In genomic region chr2:37587817-37588216, GRCh38 we compare ENCODE assay signal across 23 cellular contexts.
A peak's percentile ranks its signal among the peaks of the same experiment; 100 is the strongest.
DNase-seq lines count a peak whose midpoint lies in the region; ATAC-seq and TF ChIP-seq lines count a peak whose summit lies in the region.
"Had no signal": no experiment of that assay in that cellular context is flagged by ENCODE, and none has a peak within 500 bp of the region (broad histone marks: within the 10 kb centered on the region; RNA-seq: fewer than 3 reads in every experiment).

No MANE protein-coding gene starts in this region.

- H3K4me1 Mint-ChIP-seq in CD4-positive, alpha-beta T cell (ENCODE audit: low read depth), result peaks cover 86% of the 10 kb centered on the region
- H3K4me1 Mint-ChIP-seq in activated naive CD8-positive, alpha-beta T cell treated with anti-CD3 and anti-CD28 coated beads, Interleukin-2, amount 50 U/mL, for 24 hours, result peaks cover 89% of the 10 kb centered on the region
- H3K4me1 Mint-ChIP-seq in natural killer cell treated with Interleukin-12 subunit alpha and Interleukin-12 subunit beta and Interleukin-15 and Interleukin-18, amount 100 ng/mL, for 72 hours (ENCODE audit: low read depth in 2 of 2), result peaks cover 70 to 84% of the 10 kb centered on the region in 2 donors

- DNase-seq in CD4-positive, alpha-beta T cell, result no peak
- DNase-seq in HCT116 (ENCODE audit: low read depth, low spot score), result no peak
- no peak for DNase-seq in activated naive CD8-positive, alpha-beta T cell treated with anti-CD3 and anti-CD28 coated beads, Interleukin-2, amount 50 U/mL, for 24 hours
- no peak for DNase-seq in natural killer cell treated with Interleukin-12 subunit alpha and Interleukin-12 subunit beta and Interleukin-15 and Interleukin-18, amount 100 ng/mL, for 72 hours (ENCODE audit: low spot score)
- no peak for DNase-seq in NCI-H2171 (lab: John Stamatoyannopoulos, UW)
- DNase-seq: activated CD4-positive, alpha-beta T cell treated with anti-CD3 and anti-CD28 coated beads for 1 hour; activated CD8-positive, alpha-beta memory T cell treated with anti-CD3 and anti-CD28 coated beads, Interleukin-2, amount 50 U/mL, for 4 hours; activated gamma-delta T cell treated with Interleukin-2 at 50 U/mL for 16 hours; aorta; cerebellar nuclear complex; COR-L47; effector CD4-positive, alpha-beta T cell; esophagus squamous epithelium; mesendoderm; naive B cell; NCI-H1105; RPMI8226; thyroid gland had no signal

- H3K79me2 ChIP-seq in HCT116 (ENCODE audit: insufficient read depth, low read length), result no peaks in the 10 kb centered on the region

- no peak overlapping the region for H2AFZ ChIP-seq in HCT116 (ENCODE audit: low read depth, low read length, poor library complexity, severe bottlenecking)

- CTCF ChIA-PET in CD4-positive, alpha-beta T cell (lab: Charles Lee), result interaction anchor here (1.0 to 2.8 kb wide), 2 partner anchors 13 to 61 kb away, joined by 3 to 27 read pairs; no protein-coding TSS in a partner anchor
- CTCF ChIA-PET in HCT116 (lab: Charles Lee), result interaction anchor here (1.5 kb wide), 1 partner anchor 289 kb away, joined by 4 read pairs; no protein-coding TSS in a partner anchor

- intact Hi-C loops in CD4-positive, alpha-beta T cell (cut with DNase I, micrococcal nuclease), result loop anchor here (2.0 to 5.0 kb wide), 3 partner anchors 17 to 51 kb away; no protein-coding TSS in a partner anchor
- intact Hi-C loops in HCT116 (cut with micrococcal nuclease), result loop anchor here (1.0 kb wide), 1 partner anchor 27 kb away; no protein-coding TSS in a partner anchor

- peak overlapping the region; percentile 79 for H3K4me2 ChIP-seq in HCT116 (ENCODE audit: low read length)

- no TSS peak for BruUV-seq in HCT116 (replicated peaks; lab: Mats Ljungman, UMichigan)

- peak overlapping the region; percentile 86 for H3K27ac Mint-ChIP-seq in CD4-positive, alpha-beta T cell
- H3K27ac Mint-ChIP-seq in activated naive CD8-positive, alpha-beta T cell treated with anti-CD3 and anti-CD28 coated beads, Interleukin-2, amount 50 U/mL, for 24 hours, result peak overlapping the region; percentile 93
- H3K27ac Mint-ChIP-seq in natural killer cell treated with Interleukin-12 subunit alpha and Interleukin-12 subunit beta and Interleukin-15 and Interleukin-18, amount 100 ng/mL, for 72 hours, result peak overlapping the region; percentile 87 to 89

- H3K36me3 Mint-ChIP-seq in CD4-positive, alpha-beta T cell (ENCODE audit: low read depth), result no peaks in the 10 kb centered on the region
- H3K36me3 Mint-ChIP-seq in activated naive CD8-positive, alpha-beta T cell treated with anti-CD3 and anti-CD28 coated beads, Interleukin-2, amount 50 U/mL, for 24 hours (ENCODE audit: low read depth), result no peaks in the 10 kb centered on the region
- H3K36me3 Mint-ChIP-seq in natural killer cell treated with Interleukin-12 subunit alpha and Interleukin-12 subunit beta and Interleukin-15 and Interleukin-18, amount 100 ng/mL, for 72 hours, result no peaks in the 10 kb centered on the region
- H3K36me3 Mint-ChIP-seq: naive B cell; stimulated activated memory B cell treated with anti-CD40 and anti-IgM and Interleukin-4, amounts not matched to agents 10 μg/mL and 1 μg/mL and 100 μg/mL, for 72 hours had no signal

- H3K9me2 ChIP-seq in HCT116 (ENCODE audit: insufficient read depth), result no peaks in the 10 kb centered on the region

- RAD21 ChIA-PET in HCT116 (lab: Charles Lee; ENCODE audit: low non-redundant PET in 1 of 2, low total read pairs in 2 of 2, uncharacterized antibody in 2 of 2, unreplicated experiment in 2 of 2), result interaction anchor here in 1 of 2 experiments (0.7 kb wide), 1 partner anchor 207 kb away, joined by 3 read pairs; no protein-coding TSS in a partner anchor

- peak overlapping the region; percentile 53 for H3K9ac ChIP-seq in HCT116 (ENCODE audit: low read length)

- POLR2A ChIA-PET in CD4-positive, alpha-beta T cell (lab: Charles Lee), result interaction anchor here (0.6 to 9.5 kb wide), 2 partner anchors 12 to 20 kb away, joined by 3 to 121 read pairs; no protein-coding TSS in a partner anchor
- POLR2A ChIA-PET in HCT116 (lab: Charles Lee), result interaction anchor here (0.7 to 4.1 kb wide), 5 partner anchors 18 to 173 kb away, joined by 3 to 19 read pairs (median 3); no protein-coding TSS in a partner anchor

- H3K27me3 Mint-ChIP-seq in CD4-positive, alpha-beta T cell, result no peaks in the 10 kb centered on the region
- no peaks in the 10 kb centered on the region for H3K27me3 Mint-ChIP-seq in activated naive CD8-positive, alpha-beta T cell treated with anti-CD3 and anti-CD28 coated beads, Interleukin-2, amount 50 U/mL, for 24 hours
- H3K27me3 Mint-ChIP-seq in natural killer cell treated with Interleukin-12 subunit alpha and Interleukin-12 subunit beta and Interleukin-15 and Interleukin-18, amount 100 ng/mL, for 72 hours, result no peaks in the 10 kb centered on the region
- H3K27me3 Mint-ChIP-seq: stimulated activated memory B cell treated with anti-CD40 and anti-IgM and Interleukin-4, amounts not matched to agents 10 μg/mL and 1 μg/mL and 100 μg/mL, for 72 hours had no signal

- no peak for ATAC-seq in CD4-positive, alpha-beta T cell (ENCODE audit: poor library complexity)
- ATAC-seq in HCT116 (peak; percentile 9), HG02571 (IDR thresholded peaks at IDR 0.05; ENCODE audit: unreplicated experiment) (no peak), GM21381 (IDR thresholded peaks at IDR 0.05; ENCODE audit: unreplicated experiment) (no peak)
- no peak for ATAC-seq in activated naive CD8-positive, alpha-beta T cell treated with anti-CD3 and anti-CD28 coated beads, Interleukin-2, amount 50 U/mL, for 24 hours
- peak; percentile 41 to 65 for ATAC-seq in natural killer cell treated with Interleukin-12 subunit alpha and Interleukin-12 subunit beta and Interleukin-15 and Interleukin-18, amount 100 ng/mL, for 72 hours
- ATAC-seq: sciatic nerve; stimulated activated memory B cell treated with anti-CD40 and anti-IgM and Interleukin-4, amounts not matched to agents 10 μg/mL and 1 μg/mL and 100 μg/mL, for 72 hours had no signal

- no peaks in the 10 kb centered on the region for H4K20me1 ChIP-seq in HCT116 (ENCODE audit: insufficient read depth)

- TF ChIP-seq POLR2A in HCT116 (IDR thresholded peaks at IDR 0.05; ENCODE audit: borderline replicate concordance, extremely low read depth, insufficient read depth, insufficient read length), result no peak

- H3K9me3 Mint-ChIP-seq in CD4-positive, alpha-beta T cell, result no peaks in the 10 kb centered on the region
- no peaks in the 10 kb centered on the region for H3K9me3 Mint-ChIP-seq in activated naive CD8-positive, alpha-beta T cell treated with anti-CD3 and anti-CD28 coated beads, Interleukin-2, amount 50 U/mL, for 24 hours
- H3K9me3 Mint-ChIP-seq in natural killer cell treated with Interleukin-12 subunit alpha and Interleukin-12 subunit beta and Interleukin-15 and Interleukin-18, amount 100 ng/mL, for 72 hours, result no peaks in the 10 kb centered on the region
- H3K9me3 Mint-ChIP-seq: stimulated activated memory B cell treated with anti-CD40 and anti-IgM and Interleukin-4, amounts not matched to agents 10 μg/mL and 1 μg/mL and 100 μg/mL, for 72 hours had no signal

- no peaks in the 10 kb centered on the region for H3K27me3 ChIP-seq in CD4-positive, alpha-beta T cell (ENCODE audit: control insufficient read depth, insufficient read depth, low read length)
- H3K27me3 ChIP-seq in HCT116 (ENCODE audit: insufficient read depth, low read length), result no peaks in the 10 kb centered on the region
- H3K27me3 ChIP-seq: esophagus squamous epithelium, pancreas, thyroid gland had no signal

- no peak for TF ChIP-seq RAD21 in HCT116 (IDR thresholded peaks at IDR 0.05; ENCODE audit: low read depth)

- no peaks in the 10 kb centered on the region for H3K36me3 ChIP-seq in HCT116 (ENCODE audit: control insufficient read depth in 1 of 2, insufficient read depth in 2 of 2, low read length in 2 of 2)
- H3K36me3 ChIP-seq: esophagus squamous epithelium, pancreas, thyroid gland had no signal

- H3K9me3 ChIP-seq in CD4-positive, alpha-beta T cell (ENCODE audit: control insufficient read depth, low read length), result no peaks in the 10 kb centered on the region
- no peaks in the 10 kb centered on the region for H3K9me3 ChIP-seq in HCT116 (ENCODE audit: control insufficient read depth in 1 of 2, insufficient read depth in 1 of 2, low read depth in 1 of 2, low read length in 2 of 2)
- H3K9me3 ChIP-seq: esophagus squamous epithelium, pancreas, thyroid gland had no signal

- TF ChIP-seq CTCF in CD4-positive, alpha-beta T cell (IDR thresholded peaks at IDR 0.05), result no peak
- TF ChIP-seq CTCF in HCT116 (IDR thresholded peaks at IDR 0.05 in 2 of 3, conservative IDR thresholded peaks at IDR 0.05 in 1 of 3; ENCODE audit: borderline replicate concordance in 1 of 3, insufficient read depth in 1 of 3, low read depth in 2 of 3, low read length in 2 of 3), result no peak

- H3K4me3 Mint-ChIP-seq in CD4-positive, alpha-beta T cell, result no peak overlapping the region
- H3K4me3 Mint-ChIP-seq in activated naive CD8-positive, alpha-beta T cell treated with anti-CD3 and anti-CD28 coated beads, Interleukin-2, amount 50 U/mL, for 24 hours, result no peak overlapping the region
- peak overlapping the region; percentile 79 for H3K4me3 Mint-ChIP-seq in natural killer cell treated with Interleukin-12 subunit alpha and Interleukin-12 subunit beta and Interleukin-15 and Interleukin-18, amount 100 ng/mL, for 72 hours
- H3K4me3 Mint-ChIP-seq: naive B cell; stimulated activated memory B cell treated with anti-CD40 and anti-IgM and Interleukin-4, amounts not matched to agents 10 μg/mL and 1 μg/mL and 100 μg/mL, for 72 hours had no signal

- H3K4me1 ChIP-seq in HCT116 (ENCODE audit: control insufficient read depth in 1 of 2, insufficient read depth in 2 of 2, low read length in 2 of 2), result peaks cover 65 to 87% of the 10 kb centered on the region in 2 experiments

- H3K27ac ChIP-seq in CD4-positive, alpha-beta T cell (ENCODE audit: low read depth, low read length), result peak overlapping the region; percentile 4
- peak overlapping the region; percentile 84; the same call in 1 of the 2 replicates for H3K27ac ChIP-seq in HCT116 (ENCODE audit: low read depth, low read length)
- H3K27ac ChIP-seq: thyroid gland had no signal

- peak overlapping the region in 1 of 2 experiments; percentile 44; a peak in 1 of 4 replicates for H3K4me3 ChIP-seq in HCT116 (replicated peaks in 1 of 2; ENCODE audit: low read depth in 1 of 2, low read length in 2 of 2)
- H3K4me3 ChIP-seq: esophagus squamous epithelium, pancreas, thyroid gland had no signal

Comparison
In these comparisons a context has a peak if more than half of its experiments do, and no peak if none do; other contexts are left out.
1. ATAC-seq: peak in HCT116 (single experiment) and natural killer cell treated with Interleukin-12 subunit alpha and Interleukin-12 subunit beta and Interleukin-15 and Interleukin-18, amount 100 ng/mL, for 72 hours (2 of 2); none in CD4-positive, alpha-beta T cell (single experiment), activated naive CD8-positive, alpha-beta T cell treated with anti-CD3 and anti-CD28 coated beads, Interleukin-2, amount 50 U/mL, for 24 hours (single experiment), HG02571 (single experiment) and GM21381 (single experiment).
2. Peak in every context shown above with its lines, with median percentiles within 50 percentile points of each other: H3K27ac Mint-ChIP-seq.